1 cellular context compared by ENCODE assay signal in the genomic region with DNA sequence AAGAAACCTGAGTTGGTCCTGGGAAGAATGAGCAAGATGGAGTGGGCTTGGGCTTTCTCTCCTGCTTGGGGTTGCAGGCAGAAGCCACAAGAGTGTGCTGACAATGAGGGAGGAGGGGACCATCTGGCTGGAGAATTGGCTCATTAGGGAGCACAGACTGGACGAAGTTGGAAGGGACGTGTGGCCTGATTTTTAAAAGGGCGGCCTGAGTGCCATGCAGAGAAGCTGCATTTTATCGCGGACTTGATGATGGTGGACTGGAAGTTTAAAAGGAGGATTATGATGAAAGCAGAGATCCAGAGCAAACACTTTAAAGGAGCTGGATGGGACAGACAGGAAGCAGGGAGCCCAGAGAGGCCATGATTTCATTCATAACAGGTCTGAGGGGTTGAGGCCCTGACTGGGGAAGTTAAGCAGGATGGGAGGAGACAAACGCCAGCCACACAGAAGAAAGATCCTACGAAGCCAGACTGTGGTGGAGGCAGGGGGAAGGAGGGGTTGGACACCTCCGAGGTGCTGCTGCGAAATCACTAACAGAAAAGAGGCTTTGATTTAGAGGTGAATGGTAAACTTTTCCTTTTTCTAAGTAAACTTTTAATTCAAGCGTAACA.
TF ChIP-seq lines count a peak whose summit lies in the region.

No MANE protein-coding gene starts in this region.

TF ChIP-seq in HepG2, 621 proteins besides CTCF, POLR2A, EP300 and RAD21:
- TF ChIP-seq ZNF263 (CRISPR knock-in tag; IDR thresholded peaks at IDR 0.05): 0 out of 2 replicates have a peak, but pooled peaks have one; percentile 16
- TF ChIP-seq, protein P1, sequence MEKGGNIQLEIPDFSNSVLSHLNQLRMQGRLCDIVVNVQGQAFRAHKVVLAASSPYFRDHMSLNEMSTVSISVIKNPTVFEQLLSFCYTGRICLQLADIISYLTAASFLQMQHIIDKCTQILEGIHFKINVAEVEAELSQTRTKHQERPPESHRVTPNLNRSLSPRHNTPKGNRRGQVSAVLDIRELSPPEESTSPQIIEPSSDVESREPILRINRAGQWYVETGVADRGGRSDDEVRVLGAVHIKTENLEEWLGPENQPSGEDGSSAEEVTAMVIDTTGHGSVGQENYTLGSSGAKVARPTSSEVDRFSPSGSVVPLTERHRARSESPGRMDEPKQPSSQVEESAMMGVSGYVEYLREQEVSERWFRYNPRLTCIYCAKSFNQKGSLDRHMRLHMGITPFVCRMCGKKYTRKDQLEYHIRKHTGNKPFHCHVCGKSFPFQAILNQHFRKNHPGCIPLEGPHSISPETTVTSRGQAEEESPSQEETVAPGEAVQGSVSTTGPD (CRISPR knock-in tag; IDR thresholded peaks at IDR 0.05): no peak
